In the genomic region with DNA sequence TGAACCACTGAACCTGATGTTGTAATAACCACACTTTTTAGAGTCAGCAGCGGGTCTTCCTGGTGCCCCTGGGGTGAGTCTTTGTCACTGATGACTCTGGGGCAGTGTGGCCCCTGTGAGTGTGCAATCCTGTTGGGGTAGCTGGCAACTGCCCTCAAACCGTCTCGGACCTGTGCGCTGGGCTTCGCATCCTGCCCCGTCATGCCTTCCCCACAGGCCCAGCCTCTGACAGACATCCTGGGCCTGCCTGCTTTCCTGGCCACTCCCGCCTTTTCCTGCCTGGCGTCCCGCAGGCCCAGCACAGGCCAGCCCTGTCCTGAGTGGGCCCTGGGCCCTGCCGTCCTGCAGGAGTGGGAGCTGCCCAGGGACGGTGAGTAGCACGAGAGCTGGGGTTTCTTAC, we compare ENCODE assay signal across 18 cellular contexts. TPM values are rescaled to one million over a fixed set of nuclear protein-coding genes. Genes with fewer than 3 reads are reported as not detected.
DNase-seq lines count a peak whose midpoint lies in the region; ATAC-seq and TF ChIP-seq lines count a peak whose summit lies in the region.
"Had no signal": no experiment of that assay in that cellular context is flagged by ENCODE, and none has a peak within 500 bp of the region (broad histone marks: within the 10 kb centered on the region; RNA-seq: fewer than 3 reads in every experiment).

No MANE protein-coding gene starts in this region.

- no peaks in the 10 kb centered on the region for H3K79me1 ChIP-seq in trophoblast cell (ENCODE audit: low read length)

- no peak overlapping the region for H3K14ac ChIP-seq in trophoblast cell (ENCODE audit: low read length)

- no peak overlapping the region for H3K18ac ChIP-seq in trophoblast cell (ENCODE audit: low read length)

- no peak overlapping the region for H2BK12ac ChIP-seq in trophoblast cell (ENCODE audit: low read length)

- H3K79me2 ChIP-seq in osteoblast (ENCODE audit: insufficient read depth, low read length) (peaks cover 8% of the 10 kb centered on the region), trophoblast cell (ENCODE audit: control insufficient read depth, insufficient read depth, low read length, poor library complexity) (no peaks in the 10 kb centered on the region)

- H4K12ac ChIP-seq in trophoblast cell (ENCODE audit: low read depth, low read length) = no peak overlapping the region

- peak; percentile 63 for ATAC-seq in RWPE2 (ENCODE audit: low read depth)
- ATAC-seq in heart right ventricle = peak; percentile 81 to 96 (median 89)
- ATAC-seq: activated T-cell treated with anti-CD3 and anti-CD28 coated beads, Interleukin-2, amount 50 U/mL, for 4 hours; effector memory CD8-positive, alpha-beta T cell had no signal

- no peak overlapping the region for H3K4me3 ChIP-seq in H7 (ENCODE audit: insufficient read depth, low read depth, low read length)
- H3K4me3 ChIP-seq in RWPE2 (ENCODE audit: severe bottlenecking) = no peak overlapping the region
- H3K4me3 ChIP-seq in heart right ventricle = peak overlapping the region in 1 of 10 donors; percentile 5
- no peak overlapping the region for H3K4me3 ChIP-seq in osteoblast (ENCODE audit: insufficient read depth, low read length)
- no peak overlapping the region for H3K4me3 ChIP-seq in trophoblast cell (ENCODE audit: low read depth, low read length)
- H3K4me3 ChIP-seq: breast epithelium had no signal

- TF ChIP-seq CTCF in RWPE2 (IDR thresholded peaks at IDR 0.05; ENCODE audit: poor library complexity, severe bottlenecking) (no peak), heart right ventricle (IDR thresholded peaks at IDR 0.05) (no peak), osteoblast (IDR thresholded peaks at IDR 0.05; ENCODE audit: extremely low read depth, low read depth, low read length) (no peak)

- no peak overlapping the region for H2AK5ac ChIP-seq in trophoblast cell (ENCODE audit: low read length)

- H2BK5ac ChIP-seq in trophoblast cell (ENCODE audit: low read depth, low read length, poor library complexity) = no peak overlapping the region

- in situ Hi-C loops in KBM-7 (cut with MboI; ENCODE audit: low pct_unique_long_range_greater_than_20kb, low sequenced_read_pairs) = no loop called here

- H3K27me3 ChIP-seq in H7 (ENCODE audit: control insufficient read depth, insufficient read depth, low read length) (no peaks in the 10 kb centered on the region), RWPE2 (ENCODE audit: insufficient read depth, poor library complexity, severe bottlenecking) (no peaks in the 10 kb centered on the region), heart right ventricle (no peaks in the 10 kb centered on the region), osteoblast (ENCODE audit: insufficient read depth, low read length) (no peaks in the 10 kb centered on the region), trophoblast cell (ENCODE audit: insufficient read depth, low read length) (no peaks in the 10 kb centered on the region)
- H3K27me3 ChIP-seq: breast epithelium had no signal

- H3K9ac ChIP-seq in trophoblast cell (ENCODE audit: low read length) = no peak overlapping the region

- peaks cover 5% of the 10 kb centered on the region for H3K4me1 ChIP-seq in RWPE2 (ENCODE audit: insufficient read depth, poor library complexity, severe bottlenecking)
- peaks cover 0 to 20% (median 4%) of the 10 kb centered on the region in 9 donors for H3K4me1 ChIP-seq in heart right ventricle
- H3K4me1 ChIP-seq in osteoblast (ENCODE audit: insufficient read depth, low read length) = no peaks in the 10 kb centered on the region
- peaks cover 4 to 6% of the 10 kb centered on the region in 2 experiments for H3K4me1 ChIP-seq in trophoblast cell (ENCODE audit: control insufficient read depth in 1 of 2, insufficient read depth in 2 of 2, low read length in 2 of 2)
- H3K4me1 ChIP-seq: breast epithelium had no signal

- no peak overlapping the region for H3K4me2 ChIP-seq in osteoblast (ENCODE audit: insufficient read depth, low read length)
- no peak overlapping the region for H3K4me2 ChIP-seq in trophoblast cell (ENCODE audit: low read length)

- no peak overlapping the region for H2AFZ ChIP-seq in osteoblast (ENCODE audit: low read length)
- H2AFZ ChIP-seq in trophoblast cell (ENCODE audit: insufficient read depth, low read length, poor library complexity) = no peak overlapping the region

- H3K23ac ChIP-seq in trophoblast cell (ENCODE audit: low read length) = no peak overlapping the region

- 70% methylated on average over 12 of the region's 12 CpGs for WGBS in heart right ventricle, 2 donors
- WGBS in trophoblast cell (ENCODE audit: extremely low coverage, insufficient coverage, insufficient read length) = no CpG with 5 or more reads among the region's 12 CpGs

- DNase-seq in H7 (peak; percentile 44), RWPE2 (ENCODE audit: low spot score) (peak; percentile 58), heart right ventricle (peak; percentile 30 to 43), osteoblast (ENCODE audit: insufficient read length, low spot score, missing footprints) (peak; percentile 14), trophoblast cell (no peak), GDM1 (lab: John Stamatoyannopoulos, UW) (no peak), C1 segment of cervical spinal cord (lab: John Stamatoyannopoulos, UW) (no peak), KBM-7 (no peak)
- DNase-seq: activated CD4-positive, alpha-beta memory T cell treated with anti-CD3 and anti-CD28 coated beads for 36 hours; activated T-cell treated with anti-CD3 and anti-CD28 coated beads, Interleukin-2, amount 50 U/mL, for 4 hours; effector memory CD8-positive, alpha-beta T cell; GOT3; midbrain; NCI-H187 treated with DMSO at 0.1 percent for 48 hours; NCI-H510A; stimulated activated CD4-positive, alpha-beta T cell treated with anti-CD3 and anti-CD28 coated beads, Interleukin-2, amount 100 ng/mL, for 48 hours; SW 1271 had no signal

- no peak overlapping the region for H2BK120ac ChIP-seq in trophoblast cell (ENCODE audit: insufficient read depth, low read length, poor library complexity)

- H3K27ac ChIP-seq in RWPE2 (ENCODE audit: poor library complexity, severe bottlenecking) (peak overlapping the region; percentile 18), heart right ventricle (peak overlapping the region; percentile 21 to 78 (median 52)), osteoblast (ENCODE audit: low read depth, low read length) (no peak overlapping the region), trophoblast cell (ENCODE audit: low read depth, low read length) (no peak overlapping the region)
- H3K27ac ChIP-seq: breast epithelium had no signal

- H4K8ac ChIP-seq in trophoblast cell (ENCODE audit: low read depth, low read length) = no peak overlapping the region

- H3K36me3 ChIP-seq in H7 (replicated peaks; ENCODE audit: control insufficient read depth, insufficient read depth, low read length) (no peaks in the 10 kb centered on the region), RWPE2 (ENCODE audit: low read depth) (peaks cover 6% of the 10 kb centered on the region; the same call in 1 of the 2 replicates), heart right ventricle (peaks cover 0 to 35% (median 0%) of the 10 kb centered on the region in 9 donors), osteoblast (ENCODE audit: insufficient read depth, low read length) (peaks cover 4% of the 10 kb centered on the region), trophoblast cell (ENCODE audit: control insufficient read depth in 1 of 2, insufficient read depth in 2 of 2, low read length in 2 of 2) (peaks cover 7 to 16% of the 10 kb centered on the region in 2 experiments)
- H3K36me3 ChIP-seq: breast epithelium had no signal

- H3K9me3 ChIP-seq in RWPE2 (ENCODE audit: severe bottlenecking) = no peaks in the 10 kb centered on the region
- H3K9me3 ChIP-seq in heart right ventricle = no peaks in the 10 kb centered on the region
- no peaks in the 10 kb centered on the region for H3K9me3 ChIP-seq in osteoblast (ENCODE audit: low read depth, low read length)
- H3K9me3 ChIP-seq in trophoblast cell (ENCODE audit: insufficient read depth, low read depth, low read length) = peaks cover under 1% of the 10 kb centered on the region
- H3K9me3 ChIP-seq: breast epithelium had no signal

- no peak overlapping the region for H3K4ac ChIP-seq in trophoblast cell (ENCODE audit: low read depth, low read length)

- intact Hi-C loops in heart right ventricle (cut with DNase I) = loop anchor here in 2 of 10 donors (10.0 kb wide), 1 partner anchor 52 kb away; the partner anchor contains the start of gene RAB11FIP3 (in 2 of the 2)

- H4K91ac ChIP-seq in trophoblast cell (ENCODE audit: low read depth, low read length) = no peak overlapping the region

- H4K20me1 ChIP-seq in osteoblast (ENCODE audit: insufficient read depth, low read length) = peaks cover 15% of the 10 kb centered on the region

RNA-seq across cellular contexts. Expression of gene CAPN15, which starts 50.2 kb away (rescaled TPM):
- total RNA-seq in H7 (2014; rRNA removed; shearing (Covaris generic)) = 80.6 and 87.5 TPM in 2 replicates
- total RNA-seq in heart right ventricle (10 to 100 TPM; 11.1 to 23.4 (median 15.3) TPM), osteoblast (25.3 and 27.1 TPM in 2 replicates)
- 10 to 100 TPM; 19.2 to 39.5 TPM for polyA plus RNA-seq in heart right ventricle
- polyA plus RNA-seq in trophoblast cell (2013) = 22.8 and 23.9 TPM in 2 replicates

RNA-seq across cellular contexts. Expression of gene RAB11FIP3, which starts 51.8 kb away (rescaled TPM):
- 25.2 and 27.9 TPM in 2 replicates for total RNA-seq in H7 (2014; rRNA removed; shearing (Covaris generic))
- total RNA-seq in heart right ventricle = 10 to 100 TPM; 16.6 to 40.3 (median 30.4) TPM
- 10 to 100 TPM; 22.7 to 28.5 TPM for polyA plus RNA-seq in heart right ventricle
- 22.7 and 25.3 TPM in 2 replicates for total RNA-seq in osteoblast
- polyA plus RNA-seq in trophoblast cell (2013) = 13.6 and 14.0 TPM in 2 replicates

Comparison
In these comparisons a context has a peak if more than half of its experiments do, and no peak if none do; other contexts are left out.
1. DNase-seq: peak in H7 (single experiment), RWPE2 (single experiment), heart right ventricle (2 of 2) and osteoblast (single experiment); none in trophoblast cell (0 of 2), GDM1 (single experiment), C1 segment of cervical spinal cord (0 of 14) and KBM-7 (single experiment).
2. H3K27ac ChIP-seq: peak in RWPE2 (single experiment) and heart right ventricle (10 of 10); none in osteoblast (single experiment) and trophoblast cell (single experiment).